Comparison of ENCODE assay signal across 8 cellular contexts in genomic region chr1:113930499-113931161, GRCh38. TPM values are rescaled to one million over a fixed set of nuclear protein-coding genes. Genes with fewer than 3 reads are reported as not detected.
DNase-seq lines count a peak whose midpoint lies in the region; ATAC-seq and TF ChIP-seq lines count a peak whose summit lies in the region.

No MANE protein-coding gene starts in this region.

- peak overlapping the region; percentile 74 for H3K27ac Mint-ChIP-seq in Calu3 (ENCODE audit: unreplicated experiment)

- no peaks in the 10 kb centered on the region for H3K27me3 ChIP-seq in mesendoderm (ENCODE audit: insufficient read depth, low read length, poor library complexity)

- TF ChIP-seq CTCF in Calu3 (IDR thresholded peaks at IDR 0.05; ENCODE audit: unreplicated experiment) (no peak), choroid plexus epithelial cell (conservative IDR thresholded peaks at IDR 0.05; ENCODE audit: low read depth, low read length) (no peak)

- H3K79me2 ChIP-seq in mesendoderm (ENCODE audit: control insufficient read depth, insufficient read depth, low read length): peaks cover 40% of the 10 kb centered on the region

- BruUV-seq in Calu3 (replicated peaks; lab: Mats Ljungman, UMichigan): no TSS peak

- no peaks in the 10 kb centered on the region for H3K4me1 ChIP-seq in mesendoderm (ENCODE audit: control insufficient read depth, low read depth, low read length)

- peak overlapping the region; percentile 85 for H3K4me3 Mint-ChIP-seq in Calu3 (ENCODE audit: low read depth, unreplicated experiment)

- peaks cover 47% of the 10 kb centered on the region for H3K4me1 Mint-ChIP-seq in Calu3 (ENCODE audit: low read depth, unreplicated experiment)

- no peak overlapping the region for H2BK5ac ChIP-seq in mesendoderm (ENCODE audit: low read length)

- in situ Hi-C loops in KBM-7 (cut with MboI; ENCODE audit: low pct_unique_long_range_greater_than_20kb, low sequenced_read_pairs): no loop called here

- no peaks in the 10 kb centered on the region for H3K9me3 Mint-ChIP-seq in Calu3 (ENCODE audit: low read depth, unreplicated experiment)

- H3K27ac ChIP-seq in mesendoderm (ENCODE audit: low read depth, low read length): no peak overlapping the region

- peak; percentile 18 for DNase-seq in Calu3
- DNase-seq in KBM-7: peak; percentile 71
- peak; percentile 33 for DNase-seq in activated CD4-positive, CD25-positive, alpha-beta regulatory T cell treated with anti-CD3 and anti-CD28 coated beads, Interleukin-2, amount 50 U/mL, for 16 hours (ENCODE audit: low read depth, low spot score)
- DNase-seq in choroid plexus epithelial cell (ENCODE audit: low read depth): peak; percentile 72
- DNase-seq in mesendoderm: peak; percentile 72
- peak; percentile 42 to 46 for DNase-seq in stimulated activated CD8-positive, alpha-beta memory T cell treated with anti-CD3 and anti-CD28 coated beads, Interleukin-7, amount 100 ng/mL, for 1 hour (ENCODE audit: low read depth in 2 of 2)
- no peak for DNase-seq in DMS114 treated with DMSO at 0.1 percent for 48 hours (lab: John Stamatoyannopoulos, UW; ENCODE audit: unreplicated experiment)

- peaks cover 10% of the 10 kb centered on the region for H3K79me1 ChIP-seq in mesendoderm (ENCODE audit: low read length)

- no peak overlapping the region for H3K18ac ChIP-seq in mesendoderm (ENCODE audit: low read length)

- peak overlapping the region; percentile 84 for H3K4me2 ChIP-seq in mesendoderm (ENCODE audit: low read length)

- peak; percentile 21 for ATAC-seq in GM21528 (IDR thresholded peaks at IDR 0.05; ENCODE audit: low FRiP score, unreplicated experiment)

- no peaks in the 10 kb centered on the region for H3K36me3 ChIP-seq in mesendoderm (ENCODE audit: control insufficient read depth, insufficient read depth, low read length)

- H3K4ac ChIP-seq in mesendoderm (ENCODE audit: low read depth, low read length): no peak overlapping the region

- H3K36me3 Mint-ChIP-seq in Calu3 (ENCODE audit: insufficient read depth, unreplicated experiment): peaks cover 43% of the 10 kb centered on the region

- no peaks in the 10 kb centered on the region for H3K27me3 Mint-ChIP-seq in Calu3 (ENCODE audit: unreplicated experiment)

- intact Hi-C loops in Calu3 (cut with micrococcal nuclease; ENCODE audit: unreplicated experiment): no loop called here

- H4K8ac ChIP-seq in mesendoderm (ENCODE audit: low read depth, low read length): no peak overlapping the region

- H3K56ac ChIP-seq in mesendoderm (ENCODE audit: low read length): peak overlapping the region; percentile 89

- WGBS in mesendoderm (ENCODE audit: extremely low coverage, insufficient coverage, low lambda C conversion rate): no CpG with 5 or more reads among the region's 8 CpGs

- H3K9ac ChIP-seq in mesendoderm (ENCODE audit: low read length): peak overlapping the region; percentile 86

- no peak overlapping the region for H4K5ac ChIP-seq in mesendoderm (ENCODE audit: low read length)

- no peak overlapping the region for H2BK120ac ChIP-seq in mesendoderm (ENCODE audit: low read depth, low read length)

- H2BK15ac ChIP-seq in mesendoderm (replicated peaks; ENCODE audit: low read depth): no peak overlapping the region

- no peak overlapping the region for H3K23ac ChIP-seq in mesendoderm (ENCODE audit: low read length)

- H3K4me3 ChIP-seq in choroid plexus epithelial cell (ENCODE audit: low read depth, low read length) (peak overlapping the region; percentile 87), mesendoderm (ENCODE audit: low read length) (peak overlapping the region; percentile 89)

- CTCF ChIA-PET in Calu3 (lab: Charles Lee): interaction anchor here (1.2 to 3.1 kb wide), 3 partner anchors 22 to 44 kb away, joined by 3 to 15 read pairs (median 3); partner anchors contain the start of genes AP4B1 and DCLRE1B

- no peak overlapping the region for H2AK5ac ChIP-seq in mesendoderm (ENCODE audit: low read length)

RNA-seq across cellular contexts. Expression of gene HIPK1, which starts 1.5 kb away (rescaled TPM):
- 42.7 and 43.2 TPM in 2 replicates for total RNA-seq in Calu3 (2022)
- polyA plus RNA-seq in mesendoderm (2013, experiment 1 of 2): 20.5 TPM
- 21.0 TPM for polyA plus RNA-seq in mesendoderm (2013, experiment 2 of 2)

RNA-seq across cellular contexts. Expression of gene DCLRE1B, which starts 25.5 kb away (rescaled TPM):
- 6.9 and 7.5 TPM in 2 replicates for total RNA-seq in Calu3 (2022)
- 9.4 TPM for polyA plus RNA-seq in mesendoderm (2013, experiment 1 of 2)
- polyA plus RNA-seq in mesendoderm (2013, experiment 2 of 2): 9.8 TPM

RNA-seq across cellular contexts. Expression of gene AP4B1, which starts 26.0 kb away (rescaled TPM):
- 18.3 and 21.0 TPM in 2 replicates for total RNA-seq in Calu3 (2022)
- 8.4 TPM for polyA plus RNA-seq in mesendoderm (2013, experiment 1 of 2)
- polyA plus RNA-seq in mesendoderm (2013, experiment 2 of 2): 8.4 TPM

RNA-seq across cellular contexts. Expression of gene BCL2L15, which starts 43.2 kb away (rescaled TPM):
- 13.0 and 16.8 TPM in 2 replicates for total RNA-seq in Calu3 (2022)
- 0.07 TPM for polyA plus RNA-seq in mesendoderm (2013, experiment 1 of 2)
- 0.14 TPM for polyA plus RNA-seq in mesendoderm (2013, experiment 2 of 2)

RNA-seq across cellular contexts. Expression of gene OLFML3, which starts 48.6 kb away (rescaled TPM):
- 0.24 TPM in 1 of 2 replicates, not detected in the other for total RNA-seq in Calu3 (2022)
- polyA plus RNA-seq in mesendoderm (2013, experiment 1 of 2): 57.4 TPM
- 60.0 TPM for polyA plus RNA-seq in mesendoderm (2013, experiment 2 of 2)
